1 cellular context compared by ENCODE assay signal in the genomic region with DNA sequence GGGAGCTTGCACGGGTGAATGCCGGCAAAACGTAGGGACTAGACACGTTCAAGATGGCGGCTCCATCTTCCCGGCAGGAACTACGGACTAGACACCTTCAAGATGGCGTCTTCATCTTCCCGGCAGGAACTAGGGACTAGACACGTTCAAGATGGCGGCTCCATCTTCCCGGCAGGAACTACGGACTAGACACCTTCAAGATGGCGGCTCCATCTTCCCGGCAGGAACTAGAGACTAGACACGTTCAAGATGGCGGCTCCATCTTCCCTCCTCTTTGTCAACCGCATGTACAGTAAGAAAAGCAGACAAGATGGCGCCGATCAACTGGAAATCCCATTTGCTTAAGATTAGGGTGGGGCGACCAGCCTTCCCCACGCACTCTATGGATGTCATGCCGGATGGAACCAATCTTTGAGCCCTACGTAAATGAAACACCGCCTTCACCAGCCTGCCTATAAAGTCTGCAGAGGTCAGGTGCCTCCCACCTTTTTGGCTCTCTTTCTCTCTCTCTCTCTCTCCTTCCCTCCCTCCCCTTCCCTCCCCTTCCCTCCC.
A peak's percentile ranks its signal among the peaks of the same experiment; 100 is the strongest.
TF ChIP-seq lines count a peak whose summit lies in the region.

No MANE protein-coding gene starts in this region.

TF ChIP-seq in K562, 482 proteins besides CTCF, POLR2A, EP300 and RAD21 (continued from another document):
- TF ChIP-seq TAF1 (IDR thresholded peaks at IDR 0.05; ENCODE audit: control insufficient read depth, extremely low read depth, insufficient read depth, low read length, severe bottlenecking), result peak; percentile 55
- no peak for TF ChIP-seq HNRNPUL1 (IDR thresholded peaks at IDR 0.05; ENCODE audit: low read length)
- TF ChIP-seq TEAD4 (IDR thresholded peaks at IDR 0.05; ENCODE audit: low read length), result peak; percentile 33; the same call in 1 of the 2 replicates
- TF ChIP-seq TEAD4 (CRISPR knock-in tag; IDR thresholded peaks at IDR 0.05; ENCODE audit: borderline replicate concordance), result no peak
- TF ChIP-seq, protein P1, sequence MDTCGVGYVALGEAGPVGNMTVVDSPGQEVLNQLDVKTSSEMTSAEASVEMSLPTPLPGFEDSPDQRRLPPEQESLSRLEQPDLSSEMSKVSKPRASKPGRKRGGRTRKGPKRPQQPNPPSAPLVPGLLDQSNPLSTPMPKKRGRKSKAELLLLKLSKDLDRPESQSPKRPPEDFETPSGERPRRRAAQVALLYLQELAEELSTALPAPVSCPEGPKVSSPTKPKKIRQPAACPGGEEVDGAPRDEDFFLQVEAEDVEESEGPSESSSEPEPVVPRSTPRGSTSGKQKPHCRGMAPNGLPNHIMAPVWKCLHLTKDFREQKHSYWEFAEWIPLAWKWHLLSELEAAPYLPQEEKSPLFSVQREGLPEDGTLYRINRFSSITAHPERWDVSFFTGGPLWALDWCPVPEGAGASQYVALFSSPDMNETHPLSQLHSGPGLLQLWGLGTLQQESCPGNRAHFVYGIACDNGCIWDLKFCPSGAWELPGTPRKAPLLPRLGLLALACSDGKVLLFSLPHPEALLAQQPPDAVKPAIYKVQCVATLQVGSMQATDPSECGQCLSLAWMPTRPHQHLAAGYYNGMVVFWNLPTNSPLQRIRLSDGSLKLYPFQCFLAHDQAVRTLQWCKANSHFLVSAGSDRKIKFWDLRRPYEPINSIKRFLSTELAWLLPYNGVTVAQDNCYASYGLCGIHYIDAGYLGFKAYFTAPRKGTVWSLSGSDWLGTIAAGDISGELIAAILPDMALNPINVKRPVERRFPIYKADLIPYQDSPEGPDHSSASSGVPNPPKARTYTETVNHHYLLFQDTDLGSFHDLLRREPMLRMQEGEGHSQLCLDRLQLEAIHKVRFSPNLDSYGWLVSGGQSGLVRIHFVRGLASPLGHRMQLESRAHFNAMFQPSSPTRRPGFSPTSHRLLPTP (IDR thresholded peaks at IDR 0.05; ENCODE audit: borderline replicate concordance, extremely low read depth, insufficient read length), result no peak
- TF ChIP-seq SP2 (IDR thresholded peaks at IDR 0.05; ENCODE audit: extremely low read depth, low read depth, low read length, poor library complexity, severe bottlenecking), result no peak
- TF ChIP-seq RFX7 (CRISPR knock-in tag; IDR thresholded peaks at IDR 0.05), result no peak
- TF ChIP-seq LCOR (CRISPR knock-in tag; IDR thresholded peaks at IDR 0.05), result 0 out of 2 replicates have a peak, but pooled peaks have one; percentile 48
- TF ChIP-seq SMAD3 (CRISPR knock-in tag; conservative IDR thresholded peaks at IDR 0.05), result 0 out of 2 replicates have a peak, but pooled peaks have one; percentile 20
- 0 out of 4 replicates have a peak, but pooled peaks of 1 of the 2 experiments have one; percentile 43 for TF ChIP-seq KDM4B (IDR thresholded peaks at IDR 0.05; ENCODE audit: borderline replicate concordance in 2 of 2, low read depth in 1 of 2)
- TF ChIP-seq, protein P2, sequence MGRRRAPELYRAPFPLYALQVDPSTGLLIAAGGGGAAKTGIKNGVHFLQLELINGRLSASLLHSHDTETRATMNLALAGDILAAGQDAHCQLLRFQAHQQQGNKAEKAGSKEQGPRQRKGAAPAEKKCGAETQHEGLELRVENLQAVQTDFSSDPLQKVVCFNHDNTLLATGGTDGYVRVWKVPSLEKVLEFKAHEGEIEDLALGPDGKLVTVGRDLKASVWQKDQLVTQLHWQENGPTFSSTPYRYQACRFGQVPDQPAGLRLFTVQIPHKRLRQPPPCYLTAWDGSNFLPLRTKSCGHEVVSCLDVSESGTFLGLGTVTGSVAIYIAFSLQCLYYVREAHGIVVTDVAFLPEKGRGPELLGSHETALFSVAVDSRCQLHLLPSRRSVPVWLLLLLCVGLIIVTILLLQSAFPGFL (CRISPR knock-in tag; IDR thresholded peaks at IDR 0.05), result no peak
- peak; percentile 50; the same call in 1 of the 2 replicates for TF ChIP-seq MYBL2 (IDR thresholded peaks at IDR 0.05; ENCODE audit: low read depth)
- no peak for TF ChIP-seq MYBL2 (CRISPR knock-in tag; IDR thresholded peaks at IDR 0.05; ENCODE audit: borderline replicate concordance)
- TF ChIP-seq ZNF766 (CRISPR knock-in tag; conservative IDR thresholded peaks at IDR 0.05), result peak; percentile 94
- TF ChIP-seq ETV1 (tag; conservative IDR thresholded peaks at IDR 0.05; ENCODE audit: low read depth), result peak; percentile 85
- TF ChIP-seq HCFC1 (IDR thresholded peaks at IDR 0.05; ENCODE audit: low read depth, low read length), result peak; percentile 89
- no peak for TF ChIP-seq CEBPG (CRISPR knock-in tag; IDR thresholded peaks at IDR 0.05)
- no peak for TF ChIP-seq CEBPG (tag; conservative IDR thresholded peaks at IDR 0.05 in 1 of 2, IDR thresholded peaks at IDR 0.05 in 1 of 2)
- TF ChIP-seq L3MBTL2 (IDR thresholded peaks at IDR 0.05), result peak; percentile 42; the same call in 1 of the 2 replicates
- TF ChIP-seq NEUROD1 (IDR thresholded peaks at IDR 0.05; ENCODE audit: borderline replicate concordance, low read depth, low read length, partially characterized antibody), result no peak
- peak in 1 of 2 experiments; percentile 51; a peak in 2 of 4 replicates for TF ChIP-seq FOXK2 (conservative IDR thresholded peaks at IDR 0.05 in 1 of 2, IDR thresholded peaks at IDR 0.05 in 1 of 2; ENCODE audit: low read depth in 2 of 2)
- peak in 1 of 2 experiments; percentile 96; a peak in 2 of 4 replicates for TF ChIP-seq CSDE1 (IDR thresholded peaks at IDR 0.05)
- peak; percentile 96 for TF ChIP-seq GABPA (tag; conservative IDR thresholded peaks at IDR 0.05; ENCODE audit: low read depth)
- peak; percentile 37 for TF ChIP-seq KDM5B (IDR thresholded peaks at IDR 0.05; ENCODE audit: insufficient replicate concordance, low read depth, low read length)
- TF ChIP-seq, protein P3, sequence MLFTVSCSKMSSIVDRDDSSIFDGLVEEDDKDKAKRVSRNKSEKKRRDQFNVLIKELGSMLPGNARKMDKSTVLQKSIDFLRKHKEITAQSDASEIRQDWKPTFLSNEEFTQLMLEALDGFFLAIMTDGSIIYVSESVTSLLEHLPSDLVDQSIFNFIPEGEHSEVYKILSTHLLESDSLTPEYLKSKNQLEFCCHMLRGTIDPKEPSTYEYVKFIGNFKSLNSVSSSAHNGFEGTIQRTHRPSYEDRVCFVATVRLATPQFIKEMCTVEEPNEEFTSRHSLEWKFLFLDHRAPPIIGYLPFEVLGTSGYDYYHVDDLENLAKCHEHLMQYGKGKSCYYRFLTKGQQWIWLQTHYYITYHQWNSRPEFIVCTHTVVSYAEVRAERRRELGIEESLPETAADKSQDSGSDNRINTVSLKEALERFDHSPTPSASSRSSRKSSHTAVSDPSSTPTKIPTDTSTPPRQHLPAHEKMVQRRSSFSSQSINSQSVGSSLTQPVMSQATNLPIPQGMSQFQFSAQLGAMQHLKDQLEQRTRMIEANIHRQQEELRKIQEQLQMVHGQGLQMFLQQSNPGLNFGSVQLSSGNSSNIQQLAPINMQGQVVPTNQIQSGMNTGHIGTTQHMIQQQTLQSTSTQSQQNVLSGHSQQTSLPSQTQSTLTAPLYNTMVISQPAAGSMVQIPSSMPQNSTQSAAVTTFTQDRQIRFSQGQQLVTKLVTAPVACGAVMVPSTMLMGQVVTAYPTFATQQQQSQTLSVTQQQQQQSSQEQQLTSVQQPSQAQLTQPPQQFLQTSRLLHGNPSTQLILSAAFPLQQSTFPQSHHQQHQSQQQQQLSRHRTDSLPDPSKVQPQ (CRISPR knock-in tag; IDR thresholded peaks at IDR 0.05; ENCODE audit: borderline replicate concordance), result no peak
- peak; percentile 94 for TF ChIP-seq ZNF175 (CRISPR knock-in tag; IDR thresholded peaks at IDR 0.05; ENCODE audit: low read depth)
- TF ChIP-seq, protein P4, sequence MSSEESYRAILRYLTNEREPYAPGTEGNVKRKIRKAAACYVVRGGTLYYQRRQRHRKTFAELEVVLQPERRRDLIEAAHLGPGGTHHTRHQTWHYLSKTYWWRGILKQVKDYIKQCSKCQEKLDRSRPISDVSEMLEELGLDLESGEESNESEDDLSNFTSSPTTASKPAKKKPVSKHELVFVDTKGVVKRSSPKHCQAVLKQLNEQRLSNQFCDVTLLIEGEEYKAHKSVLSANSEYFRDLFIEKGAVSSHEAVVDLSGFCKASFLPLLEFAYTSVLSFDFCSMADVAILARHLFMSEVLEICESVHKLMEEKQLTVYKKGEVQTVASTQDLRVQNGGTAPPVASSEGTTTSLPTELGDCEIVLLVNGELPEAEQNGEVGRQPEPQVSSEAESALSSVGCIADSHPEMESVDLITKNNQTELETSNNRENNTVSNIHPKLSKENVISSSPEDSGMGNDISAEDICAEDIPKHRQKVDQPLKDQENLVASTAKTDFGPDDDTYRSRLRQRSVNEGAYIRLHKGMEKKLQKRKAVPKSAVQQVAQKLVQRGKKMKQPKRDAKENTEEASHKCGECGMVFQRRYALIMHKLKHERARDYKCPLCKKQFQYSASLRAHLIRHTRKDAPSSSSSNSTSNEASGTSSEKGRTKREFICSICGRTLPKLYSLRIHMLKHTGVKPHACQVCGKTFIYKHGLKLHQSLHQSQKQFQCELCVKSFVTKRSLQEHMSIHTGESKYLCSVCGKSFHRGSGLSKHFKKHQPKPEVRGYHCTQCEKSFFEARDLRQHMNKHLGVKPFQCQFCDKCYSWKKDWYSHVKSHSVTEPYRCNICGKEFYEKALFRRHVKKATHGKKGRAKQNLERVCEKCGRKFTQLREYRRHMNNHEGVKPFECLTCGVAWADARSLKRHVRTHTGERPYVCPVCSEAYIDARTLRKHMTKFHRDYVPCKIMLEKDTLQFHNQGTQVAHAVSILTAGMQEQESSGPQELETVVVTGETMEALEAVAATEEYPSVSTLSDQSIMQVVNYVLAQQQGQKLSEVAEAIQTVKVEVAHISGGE (CRISPR knock-in tag; IDR thresholded peaks at IDR 0.05), result peak in 1 of 3 experiments; percentile 89; a peak in 2 of 6 replicates
- TF ChIP-seq, protein P5, sequence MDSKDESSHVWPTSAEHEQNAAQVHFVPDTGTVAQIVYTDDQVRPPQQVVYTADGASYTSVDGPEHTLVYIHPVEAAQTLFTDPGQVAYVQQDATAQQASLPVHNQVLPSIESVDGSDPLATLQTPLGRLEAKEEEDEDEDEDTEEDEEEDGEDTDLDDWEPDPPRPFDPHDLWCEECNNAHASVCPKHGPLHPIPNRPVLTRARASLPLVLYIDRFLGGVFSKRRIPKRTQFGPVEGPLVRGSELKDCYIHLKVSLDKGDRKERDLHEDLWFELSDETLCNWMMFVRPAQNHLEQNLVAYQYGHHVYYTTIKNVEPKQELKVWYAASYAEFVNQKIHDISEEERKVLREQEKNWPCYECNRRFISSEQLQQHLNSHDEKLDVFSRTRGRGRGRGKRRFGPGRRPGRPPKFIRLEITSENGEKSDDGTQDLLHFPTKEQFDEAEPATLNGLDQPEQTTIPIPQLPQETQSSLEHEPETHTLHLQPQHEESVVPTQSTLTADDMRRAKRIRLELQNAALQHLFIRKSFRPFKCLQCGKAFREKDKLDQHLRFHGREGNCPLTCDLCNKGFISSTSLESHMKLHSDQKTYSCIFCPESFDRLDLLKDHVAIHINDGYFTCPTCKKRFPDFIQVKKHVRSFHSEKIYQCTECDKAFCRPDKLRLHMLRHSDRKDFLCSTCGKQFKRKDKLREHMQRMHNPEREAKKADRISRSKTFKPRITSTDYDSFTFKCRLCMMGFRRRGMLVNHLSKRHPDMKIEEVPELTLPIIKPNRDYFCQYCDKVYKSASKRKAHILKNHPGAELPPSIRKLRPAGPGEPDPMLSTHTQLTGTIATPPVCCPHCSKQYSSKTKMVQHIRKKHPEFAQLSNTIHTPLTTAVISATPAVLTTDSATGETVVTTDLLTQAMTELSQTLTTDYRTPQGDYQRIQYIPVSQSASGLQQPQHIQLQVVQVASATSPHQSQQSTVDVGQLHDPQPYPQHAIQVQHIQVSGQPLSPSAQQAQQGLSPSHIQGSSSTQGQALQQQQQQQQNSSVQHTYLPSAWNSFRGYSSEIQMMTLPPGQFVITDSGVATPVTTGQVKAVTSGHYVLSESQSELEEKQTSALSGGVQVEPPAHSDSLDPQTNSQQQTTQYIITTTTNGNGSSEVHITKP (IDR thresholded peaks at IDR 0.05; ENCODE audit: partially characterized antibody), result peak; percentile 27
- TF ChIP-seq, protein P6, sequence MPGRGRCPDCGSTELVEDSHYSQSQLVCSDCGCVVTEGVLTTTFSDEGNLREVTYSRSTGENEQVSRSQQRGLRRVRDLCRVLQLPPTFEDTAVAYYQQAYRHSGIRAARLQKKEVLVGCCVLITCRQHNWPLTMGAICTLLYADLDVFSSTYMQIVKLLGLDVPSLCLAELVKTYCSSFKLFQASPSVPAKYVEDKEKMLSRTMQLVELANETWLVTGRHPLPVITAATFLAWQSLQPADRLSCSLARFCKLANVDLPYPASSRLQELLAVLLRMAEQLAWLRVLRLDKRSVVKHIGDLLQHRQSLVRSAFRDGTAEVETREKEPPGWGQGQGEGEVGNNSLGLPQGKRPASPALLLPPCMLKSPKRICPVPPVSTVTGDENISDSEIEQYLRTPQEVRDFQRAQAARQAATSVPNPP (IDR thresholded peaks at IDR 0.05; ENCODE audit: borderline replicate concordance, insufficient read depth, insufficient read length), result no peak
- TF ChIP-seq ZNF780A (CRISPR knock-in tag; IDR thresholded peaks at IDR 0.05), result no peak
- TF ChIP-seq NFRKB (IDR thresholded peaks at IDR 0.05; ENCODE audit: low read depth), result peak; percentile 96
